In genomic region chr2:178796079-178796677, GRCh38 we compare ENCODE assay signal across 9 cellular contexts. TPM values are rescaled to one million over a fixed set of nuclear protein-coding genes. Genes with fewer than 3 reads are reported as not detected.
DNase-seq lines count a peak whose midpoint lies in the region; ATAC-seq and TF ChIP-seq lines count a peak whose summit lies in the region.
"Had no signal": no experiment of that assay in that cellular context is flagged by ENCODE, and none has a peak within 500 bp of the region (broad histone marks: within the 10 kb centered on the region; RNA-seq: fewer than 3 reads in every experiment).

No MANE protein-coding gene starts in this region.

- peaks cover 14% of the 10 kb centered on the region for H3K9me3 ChIP-seq in mesenchymal stem cell (ENCODE audit: control insufficient read depth, low read length)
- H3K9me3 ChIP-seq: BLaER1 had no signal

- peaks cover 22% of the 10 kb centered on the region for H3K4me1 Mint-ChIP-seq in brain

- no peak overlapping the region for H2BK5ac ChIP-seq in mesenchymal stem cell (ENCODE audit: low read depth, low read length, poor library complexity, severe bottlenecking)

- peaks cover 0 to 5% of the 10 kb centered on the region in 2 experiments for H3K27me3 ChIP-seq in mesenchymal stem cell (ENCODE audit: control insufficient read depth in 1 of 2, insufficient read depth in 1 of 2, low read length in 2 of 2)
- H3K27me3 ChIP-seq: BLaER1 had no signal

- DNase-seq in DMS79 treated with DMSO at 0.1 percent for 48 hours (lab: John Stamatoyannopoulos, UW) = peak; percentile 66
- no peak for DNase-seq in DMS79 (lab: John Stamatoyannopoulos, UW)
- peak; percentile 11 for DNase-seq in NCI-H146 treated with DMSO at 0.1 percent for 48 hours (lab: John Stamatoyannopoulos, UW; ENCODE audit: unreplicated experiment)
- peak; percentile 38 for DNase-seq in mesenchymal stem cell
- DNase-seq in stimulated activated CD4-positive, alpha-beta T cell treated with anti-CD3 and anti-CD28 coated beads, Interleukin-2, amount 100 ng/mL, for 48 hours = no peak
- DNase-seq in omental fat pad (ENCODE audit: low spot score) = no peak

- H4K8ac ChIP-seq in mesenchymal stem cell (ENCODE audit: low read length) = no peak overlapping the region

- no peak overlapping the region for H4K91ac ChIP-seq in mesenchymal stem cell (ENCODE audit: low read length)

- H3K27ac Mint-ChIP-seq in brain = no peak overlapping the region

- H2BK120ac ChIP-seq in mesenchymal stem cell (ENCODE audit: low read depth, low read length) = no peak overlapping the region

- H2BK15ac ChIP-seq in mesenchymal stem cell (ENCODE audit: low read depth, poor library complexity, severe bottlenecking) = no peak overlapping the region

- H3K18ac ChIP-seq in mesenchymal stem cell (ENCODE audit: low read depth in 1 of 2, low read length in 2 of 2) = no peak overlapping the region

- H3K4me3 ChIP-seq in mesenchymal stem cell (ENCODE audit: insufficient read depth in 1 of 2, low read depth in 1 of 2, low read length in 2 of 2) = no peak overlapping the region
- H3K4me3 ChIP-seq: BLaER1 had no signal

- peak; percentile 85 to 89 for TF ChIP-seq CTCF in brain (conservative IDR thresholded peaks at IDR 0.05)
- no peak for TF ChIP-seq CTCF in omental fat pad (IDR thresholded peaks at IDR 0.05)

- H2BK12ac ChIP-seq in mesenchymal stem cell (ENCODE audit: low read length in 2 of 2) = no peak overlapping the region

- no peak overlapping the region for H3K4ac ChIP-seq in mesenchymal stem cell (ENCODE audit: low read depth in 1 of 2, low read length in 2 of 2)

- no peak overlapping the region for H3K23ac ChIP-seq in mesenchymal stem cell (ENCODE audit: low read length in 2 of 2)

- peaks cover 2% of the 10 kb centered on the region for H3K4me1 ChIP-seq in mesenchymal stem cell (ENCODE audit: control insufficient read depth, insufficient read depth, low read depth, low read length)
- H3K4me1 ChIP-seq: BLaER1 had no signal

- peaks cover 33% of the 10 kb centered on the region for H3K36me3 Mint-ChIP-seq in brain

- peaks cover 0 to 3% of the 10 kb centered on the region in 2 experiments for H3K36me3 ChIP-seq in mesenchymal stem cell (ENCODE audit: control insufficient read depth in 1 of 2, insufficient read depth in 2 of 2, low read depth in 1 of 2, low read length in 2 of 2)
- H3K36me3 ChIP-seq: BLaER1 had no signal

- no peak overlapping the region for H3K27ac ChIP-seq in mesenchymal stem cell (ENCODE audit: low read length, poor library complexity, severe bottlenecking)
- H3K27ac ChIP-seq: BLaER1 had no signal

- no peak overlapping the region for H3K4me3 Mint-ChIP-seq in brain

- no peak for ATAC-seq in HG02763 (IDR thresholded peaks at IDR 0.05; ENCODE audit: unreplicated experiment)
- ATAC-seq in omental fat pad (ENCODE audit: low FRiP score) = no peak

- no peak overlapping the region for H3K4me2 ChIP-seq in mesenchymal stem cell (ENCODE audit: low read length, poor library complexity, severe bottlenecking)
- H3K4me2 ChIP-seq: BLaER1 had no signal

- H2AFZ ChIP-seq in mesenchymal stem cell (ENCODE audit: low read depth, low read length) = no peak overlapping the region

- H3K79me1 ChIP-seq in mesenchymal stem cell (replicated peaks; ENCODE audit: low read length, poor library complexity, severe bottlenecking) = no peaks in the 10 kb centered on the region

- WGBS in mesenchymal stem cell = no CpG with 5 or more reads among the region's 2 CpGs

- peaks cover 5% of the 10 kb centered on the region for H3K27me3 Mint-ChIP-seq in brain

- H3K9me3 Mint-ChIP-seq in brain = peaks cover 4 to 22% (median 14%) of the 10 kb centered on the region in 5 experiments

- no peak overlapping the region for H3K14ac ChIP-seq in mesenchymal stem cell (ENCODE audit: low read length in 2 of 2)

- peak overlapping the region; percentile 7 for H3K9ac ChIP-seq in mesenchymal stem cell (ENCODE audit: low read length)
- H3K9ac ChIP-seq: BLaER1 had no signal

- no peak overlapping the region for H2AK5ac ChIP-seq in mesenchymal stem cell (ENCODE audit: low read length, severe bottlenecking)

RNA-seq across cellular contexts. Expression of gene TTN, which starts 11.0 kb away (rescaled TPM):
- polyA plus RNA-seq in brain (ENCODE audit: insufficient read depth, low read depth, low replicate concordance) = not detected
- polyA plus RNA-seq in mesenchymal stem cell (2013, experiment 1 of 2) = 0.03 TPM
- 0.01 TPM for polyA plus RNA-seq in mesenchymal stem cell (2013, experiment 2 of 2)
- 10 to 100 TPM; 13.2 to 37.7 (median 22.7) TPM for total RNA-seq in omental fat pad

Comparison
In these comparisons a context has a peak if more than half of its experiments do, and no peak if none do; other contexts are left out.
1. DNase-seq: peak in DMS79 treated with DMSO at 0.1 percent for 48 hours (single experiment), NCI-H146 treated with DMSO at 0.1 percent for 48 hours (single experiment) and mesenchymal stem cell (single experiment); none in DMS79 (single experiment), stimulated activated CD4-positive, alpha-beta T cell treated with anti-CD3 and anti-CD28 coated beads, Interleukin-2, amount 100 ng/mL, for 48 hours (0 of 2) and omental fat pad (single experiment).
2. CTCF ChIP-seq: peak in brain (2 of 2); none in omental fat pad (0 of 3).